Comparison of ENCODE assay signal across 8 cellular contexts in the genomic region with DNA sequence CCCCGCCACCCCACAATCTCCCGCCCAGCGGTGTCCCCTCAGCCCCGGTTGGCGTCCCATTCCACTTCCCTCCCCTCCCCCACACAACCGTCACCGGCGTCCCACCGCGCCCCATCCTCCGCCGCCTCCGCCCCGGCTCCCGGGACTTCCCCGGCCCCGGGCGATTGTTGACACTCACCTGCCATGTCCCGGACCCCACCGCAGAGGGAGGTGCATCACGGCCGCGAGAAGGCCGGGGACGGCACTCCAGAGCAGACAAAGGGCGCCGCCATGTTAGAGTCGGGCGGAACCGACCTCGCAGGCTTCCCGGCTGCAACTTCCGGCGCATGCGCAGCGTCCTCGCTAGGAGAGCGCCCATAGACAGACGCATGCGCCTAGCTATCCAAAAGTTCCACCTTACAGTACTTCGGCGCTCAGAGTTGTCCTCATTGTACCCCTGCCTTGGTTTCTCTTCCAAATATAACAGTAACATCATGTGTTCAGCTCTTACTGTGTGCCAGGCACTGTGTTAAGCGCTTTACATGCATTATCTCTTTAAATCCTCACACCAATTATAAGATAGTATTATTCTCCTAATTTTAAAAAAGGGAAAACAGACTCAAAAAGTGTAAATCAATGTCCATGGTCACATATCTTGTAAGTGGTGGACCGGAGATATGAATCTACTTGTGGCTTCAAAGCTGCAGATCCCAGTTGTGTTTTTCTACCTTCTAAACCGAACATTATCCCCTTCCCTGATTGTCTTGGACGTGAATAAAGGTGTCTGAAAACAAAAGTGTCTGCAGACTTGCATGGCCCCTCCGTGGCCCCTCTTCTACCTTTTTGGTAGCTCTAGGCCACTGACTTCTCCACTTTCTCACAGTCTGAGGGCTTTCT. TPM values are rescaled to one million over a fixed set of nuclear protein-coding genes. Genes with fewer than 3 reads are reported as not detected.
A peak's percentile ranks its signal among the peaks of the same experiment; 100 is the strongest.
DNase-seq lines count a peak whose midpoint lies in the region; ATAC-seq, FAIRE-seq and TF ChIP-seq lines count a peak whose summit lies in the region.

ZBTB17 (minus strand) TSS at position 297 of the 876 bp plus-strand sequence. CDS start 27,606 bp downstream, outside the sequence.

- peaks cover 12 to 13% of the 10 kb centered on the region in 2 donors for H3K36me3 Mint-ChIP-seq in activated T-cell treated with anti-CD3 and anti-CD28 coated beads, Interleukin-2, amount 50 U/mL, for 72 hours (ENCODE audit: insufficient read depth in 2 of 2)

- peak within 1 kb of the TSS; percentile 93 for H3K4me3 Mint-ChIP-seq in activated T-cell treated with anti-CD3 and anti-CD28 coated beads, Interleukin-2, amount 50 U/mL, for 72 hours

- peaks cover 45% of the 10 kb centered on the region for H3K4me1 Mint-ChIP-seq in activated T-cell treated with anti-CD3 and anti-CD28 coated beads, Interleukin-2, amount 50 U/mL, for 72 hours (ENCODE audit: low read depth)

- peak; percentile 97 for DNase-seq in DMS53 (lab: John Stamatoyannopoulos, UW)
- DNase-seq in Karpas-422: peak; percentile 98
- peak; percentile 85 for DNase-seq in RCC 7860 (ENCODE audit: low spot score)
- DNase-seq in activated T-cell treated with anti-CD3 and anti-CD28 coated beads, Interleukin-2, amount 50 U/mL, for 72 hours: peak; percentile 96
- DNase-seq in esophagus squamous epithelium (lab: John Stamatoyannopoulos, UW): peak; percentile 37
- DNase-seq in myocyte (ENCODE audit: low read depth): peak; percentile 94
- peak; percentile 93 to 96 for DNase-seq in stimulated activated CD8-positive, alpha-beta memory T cell treated with anti-CD3 and anti-CD28 coated beads, Interleukin-7, amount 100 ng/mL, for 4 hours (ENCODE audit: low read depth in 2 of 2)

- H3K9me3 ChIP-seq in Karpas-422 (ENCODE audit: low read length): no peaks in the 10 kb centered on the region
- no peaks in the 10 kb centered on the region for H3K9me3 ChIP-seq in esophagus squamous epithelium

- H3K4me1 ChIP-seq in Karpas-422 (ENCODE audit: low read length) (peaks cover 17% of the 10 kb centered on the region), esophagus squamous epithelium (peaks cover 14 to 38% (median 14%) of the 10 kb centered on the region in 3 donors)

- H4K20me1 ChIP-seq in Karpas-422 (ENCODE audit: insufficient read depth, low read depth, low read length): peaks cover 20% of the 10 kb centered on the region; the same call in 1 of the 2 replicates

- peaks cover 3% of the 10 kb centered on the region; the same call in 1 of the 2 replicates for H3K79me2 ChIP-seq in Karpas-422 (ENCODE audit: low read length)

- H3K27ac ChIP-seq in Karpas-422 (ENCODE audit: low read length) (no peak within 1 kb of the TSS), esophagus squamous epithelium (peak within 1 kb of the TSS; percentile 89 to 94 (median 91))

- intact Hi-C loops in esophagus squamous epithelium (cut with DNase I): no loop called here

- WGBS in esophagus squamous epithelium, 2 donors: 16 to 33% methylated on average over 10 to 20 of the region's 47 CpGs

- peak in 3 of 4 donors; percentile 62 to 82 (median 74) for TF ChIP-seq POLR2A in esophagus squamous epithelium (IDR thresholded peaks at IDR 0.05)

- peak within 1 kb of the TSS; percentile 83 for H3K4me2 ChIP-seq in Karpas-422 (ENCODE audit: low read depth, low read length, poor library complexity, severe bottlenecking)

- FAIRE-seq in RCC 7860 (lab: Jason Lieb, UNC): no peak

- H3K27me3 ChIP-seq in Karpas-422 (ENCODE audit: low read length) (no peaks in the 10 kb centered on the region), esophagus squamous epithelium (no peaks in the 10 kb centered on the region)

- H3K36me3 ChIP-seq in Karpas-422 (ENCODE audit: insufficient read depth, low read length): peaks cover 11% of the 10 kb centered on the region
- peaks cover 0 to 18% (median 5%) of the 10 kb centered on the region in 3 donors for H3K36me3 ChIP-seq in esophagus squamous epithelium

- peak; percentile 70 for ATAC-seq in GM21786 (IDR thresholded peaks at IDR 0.05; ENCODE audit: unreplicated experiment)
- peak; percentile 87 to 88 for ATAC-seq in activated T-cell treated with anti-CD3 and anti-CD28 coated beads, Interleukin-2, amount 50 U/mL, for 72 hours (replicated peaks in 1 of 2)

- no peaks in the 10 kb centered on the region for H3K9me2 ChIP-seq in Karpas-422 (replicated peaks; ENCODE audit: insufficient read depth, low read length)

- H3K4me3 ChIP-seq in Karpas-422 (ENCODE audit: low read length) (peak within 1 kb of the TSS; percentile 86), esophagus squamous epithelium (peak within 1 kb of the TSS; percentile 65 to 95 (median 92))

- peak within 1 kb of the TSS; percentile 78 for H3K9ac ChIP-seq in Karpas-422 (ENCODE audit: low read length)

- H3K9me3 Mint-ChIP-seq in activated T-cell treated with anti-CD3 and anti-CD28 coated beads, Interleukin-2, amount 50 U/mL, for 72 hours: peaks cover 0 to 1% of the 10 kb centered on the region in 2 donors

- peak within 1 kb of the TSS; percentile 96 for H3K27ac Mint-ChIP-seq in activated T-cell treated with anti-CD3 and anti-CD28 coated beads, Interleukin-2, amount 50 U/mL, for 72 hours

- TF ChIP-seq CTCF in esophagus squamous epithelium (IDR thresholded peaks at IDR 0.05): peak in 2 of 6 experiments; percentile 6 to 44

- H2AFZ ChIP-seq in Karpas-422 (ENCODE audit: low read length): peak within 1 kb of the TSS; percentile 77

- H3K27me3 Mint-ChIP-seq in activated T-cell treated with anti-CD3 and anti-CD28 coated beads, Interleukin-2, amount 50 U/mL, for 72 hours (ENCODE audit: low read depth): no peaks in the 10 kb centered on the region

RNA-seq across cellular contexts. Expression of gene ZBTB17, which starts in this region (rescaled TPM):
- 25.9 and 26.8 TPM in 2 replicates for total RNA-seq in Karpas-422 (2014; rRNA removed; shearing (Covaris generic); ENCODE audit: low replicate concordance)
- 10 to 100 TPM; 76.0 to 84.1 TPM for total RNA-seq in activated T-cell treated with anti-CD3 and anti-CD28 coated beads, Interleukin-2, amount 50 U/mL, for 72 hours
- total RNA-seq in esophagus squamous epithelium: 10 to 100 TPM; 19.1 to 33.1 (median 26.8) TPM
- total RNA-seq in myocyte: 32.9 and 47.1 TPM in 2 replicates
- polyA plus RNA-seq in myocyte (2012): 34.2 TPM

Comparison
In these comparisons a context has a peak if more than half of its experiments do, and no peak if none do; other contexts are left out.
1. DNase-seq: peak in every context shown above with its lines; median percentile 98 in Karpas-422; 97 in DMS53; 96 in activated T-cell treated with anti-CD3 and anti-CD28 coated beads, Interleukin-2, amount 50 U/mL, for 72 hours; 94 in stimulated activated CD8-positive, alpha-beta memory T cell treated with anti-CD3 and anti-CD28 coated beads, Interleukin-7, amount 100 ng/mL, for 4 hours; 94 in myocyte; 85 in RCC 7860; 37 in esophagus squamous epithelium.